ENCODE assay signal across 8 cellular contexts in genomic region chrX:3548743-3549441, GRCh38.
DNase-seq lines count a peak whose midpoint lies in the region; ATAC-seq and TF ChIP-seq lines count a peak whose summit lies in the region.

No MANE protein-coding gene starts in this region.

- no peak overlapping the region for H3K4me2 ChIP-seq in neural cell (ENCODE audit: low read length)

- no peak for TF ChIP-seq EP300 in neural cell (conservative IDR thresholded peaks at IDR 0.05; ENCODE audit: poor library complexity, severe bottlenecking)

- H3K9me3 ChIP-seq in neural cell (ENCODE audit: low read length) (no peaks in the 10 kb centered on the region), spleen (no peaks in the 10 kb centered on the region)

- no peak for TF ChIP-seq POLR2A in spleen (IDR thresholded peaks at IDR 0.05)

- H3K27me3 ChIP-seq in neural cell (ENCODE audit: insufficient read depth, low read depth, low read length) (no peaks in the 10 kb centered on the region), spleen (replicated peaks in 1 of 7) (peaks cover 0 to 7% (median 0%) of the 10 kb centered on the region in 7 donors)

- 8 to 35% (median 30%) methylated on average over 17 of the region's 17 CpGs for WGBS in spleen, 5 donors

- no peaks in the 10 kb centered on the region for H3K4me1 ChIP-seq in spleen

- H3K79me2 ChIP-seq in neural cell (replicated peaks; ENCODE audit: insufficient read depth, low read length): no peaks in the 10 kb centered on the region

- no peak overlapping the region for H3K9ac ChIP-seq in neural cell (ENCODE audit: low read length)

- intact Hi-C loops in spleen (cut with DNase I; ENCODE audit: low total_unique reads): no loop called here

- H3K36me3 ChIP-seq in neural cell (ENCODE audit: insufficient read depth, low read length) (no peaks in the 10 kb centered on the region), spleen (no peaks in the 10 kb centered on the region)

- DNase-seq in DMS 273 (lab: John Stamatoyannopoulos, UW; ENCODE audit: unreplicated experiment): peak; percentile 93
- DNase-seq in NCI-H510A (lab: John Stamatoyannopoulos, UW): peak; percentile 3
- peak; percentile 84 for DNase-seq in choroid plexus epithelial cell (ENCODE audit: low read depth)
- DNase-seq in stimulated activated naive CD4-positive, alpha-beta T cell treated with Interleukin-2 at 50 U/mL for 16 hours (lab: John Stamatoyannopoulos, UW): no peak
- no peak for DNase-seq in spleen
- no peak for DNase-seq in SIG-M5 treated with dmso at 0.1 percent for 504 hours (lab: John Stamatoyannopoulos, UW; ENCODE audit: unreplicated experiment)

- H3K9me2 ChIP-seq in neural cell (ENCODE audit: insufficient read depth, low read length): no peaks in the 10 kb centered on the region

- no peak for ATAC-seq in HG02885 (IDR thresholded peaks at IDR 0.05; ENCODE audit: poor library complexity, unreplicated experiment)

- peak; percentile 40 for TF ChIP-seq RAD21 in neural cell (conservative IDR thresholded peaks at IDR 0.05)

- no peak overlapping the region for H2AFZ ChIP-seq in neural cell (ENCODE audit: low read depth, low read length)

- H3F3A ChIP-seq in neural cell (ENCODE audit: insufficient read depth, low read length, poor library complexity, severe bottlenecking): no peaks in the 10 kb centered on the region

- peak overlapping the region; percentile 35 for H3K4me3 ChIP-seq in choroid plexus epithelial cell (ENCODE audit: low read depth, low read length)
- no peak overlapping the region for H3K4me3 ChIP-seq in neural cell (ENCODE audit: low read length)
- H3K4me3 ChIP-seq in spleen: peak overlapping the region in 3 of 8 donors; percentile 13 to 47 (median 28)

- H3K27ac ChIP-seq in neural cell (ENCODE audit: low read length) (no peak overlapping the region), spleen (peak overlapping the region in 3 of 8 donors; percentile 1 to 53 (median 23))

- TF ChIP-seq CTCF in choroid plexus epithelial cell (conservative IDR thresholded peaks at IDR 0.05; ENCODE audit: low read depth, low read length) (peak; percentile 52), neural cell (IDR thresholded peaks at IDR 0.05; ENCODE audit: poor library complexity, severe bottlenecking) (no peak), spleen (IDR thresholded peaks at IDR 0.05 in 8 of 11, conservative IDR thresholded peaks at IDR 0.05 in 3 of 11) (peak in 3 of 11 experiments; percentile 13 to 32 (median 19))

- H4K20me1 ChIP-seq in neural cell (ENCODE audit: insufficient read depth): no peaks in the 10 kb centered on the region

TF ChIP-seq in neural cell, 6 proteins besides CTCF, POLR2A, EP300 and RAD21:
- TF ChIP-seq, protein P1, sequence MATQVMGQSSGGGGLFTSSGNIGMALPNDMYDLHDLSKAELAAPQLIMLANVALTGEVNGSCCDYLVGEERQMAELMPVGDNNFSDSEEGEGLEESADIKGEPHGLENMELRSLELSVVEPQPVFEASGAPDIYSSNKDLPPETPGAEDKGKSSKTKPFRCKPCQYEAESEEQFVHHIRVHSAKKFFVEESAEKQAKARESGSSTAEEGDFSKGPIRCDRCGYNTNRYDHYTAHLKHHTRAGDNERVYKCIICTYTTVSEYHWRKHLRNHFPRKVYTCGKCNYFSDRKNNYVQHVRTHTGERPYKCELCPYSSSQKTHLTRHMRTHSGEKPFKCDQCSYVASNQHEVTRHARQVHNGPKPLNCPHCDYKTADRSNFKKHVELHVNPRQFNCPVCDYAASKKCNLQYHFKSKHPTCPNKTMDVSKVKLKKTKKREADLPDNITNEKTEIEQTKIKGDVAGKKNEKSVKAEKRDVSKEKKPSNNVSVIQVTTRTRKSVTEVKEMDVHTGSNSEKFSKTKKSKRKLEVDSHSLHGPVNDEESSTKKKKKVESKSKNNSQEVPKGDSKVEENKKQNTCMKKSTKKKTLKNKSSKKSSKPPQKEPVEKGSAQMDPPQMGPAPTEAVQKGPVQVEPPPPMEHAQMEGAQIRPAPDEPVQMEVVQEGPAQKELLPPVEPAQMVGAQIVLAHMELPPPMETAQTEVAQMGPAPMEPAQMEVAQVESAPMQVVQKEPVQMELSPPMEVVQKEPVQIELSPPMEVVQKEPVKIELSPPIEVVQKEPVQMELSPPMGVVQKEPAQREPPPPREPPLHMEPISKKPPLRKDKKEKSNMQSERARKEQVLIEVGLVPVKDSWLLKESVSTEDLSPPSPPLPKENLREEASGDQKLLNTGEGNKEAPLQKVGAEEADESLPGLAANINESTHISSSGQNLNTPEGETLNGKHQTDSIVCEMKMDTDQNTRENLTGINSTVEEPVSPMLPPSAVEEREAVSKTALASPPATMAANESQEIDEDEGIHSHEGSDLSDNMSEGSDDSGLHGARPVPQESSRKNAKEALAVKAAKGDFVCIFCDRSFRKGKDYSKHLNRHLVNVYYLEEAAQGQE (IDR thresholded peaks at IDR 0.05; ENCODE audit: borderline replicate concordance): no peak
- no peak for TF ChIP-seq TAF1 (IDR thresholded peaks at IDR 0.05; ENCODE audit: low read depth)
- no peak for TF ChIP-seq MXI1 (conservative IDR thresholded peaks at IDR 0.05; ENCODE audit: poor library complexity, severe bottlenecking)
- no peak for TF ChIP-seq EZH2 (IDR thresholded peaks at IDR 0.05; ENCODE audit: borderline replicate concordance, insufficient read depth, low read length, poor library complexity, severe bottlenecking)
- no peak for TF ChIP-seq POLR2AphosphoS5 (IDR thresholded peaks at IDR 0.05)
- no peak for TF ChIP-seq SMC3 (conservative IDR thresholded peaks at IDR 0.05; ENCODE audit: poor library complexity)

Comparison
In these comparisons a context has a peak if more than half of its experiments do, and no peak if none do; other contexts are left out.
1. DNase-seq: peak in DMS 273 (single experiment), NCI-H510A (single experiment) and choroid plexus epithelial cell (single experiment); none in stimulated activated naive CD4-positive, alpha-beta T cell treated with Interleukin-2 at 50 U/mL for 16 hours (single experiment), spleen (single experiment) and SIG-M5 treated with dmso at 0.1 percent for 504 hours (single experiment).